ENCODE assay signal across 11 cellular contexts in genomic region chr11:96055706-96056387, GRCh38.
DNase-seq lines count a peak whose midpoint lies in the region; TF ChIP-seq lines count a peak whose summit lies in the region.
"Had no signal": no experiment of that assay in that cellular context is flagged by ENCODE, and none has a peak within 500 bp of the region (broad histone marks: within the 10 kb centered on the region; RNA-seq: fewer than 3 reads in every experiment).

No MANE protein-coding gene starts in this region.

- TF ChIP-seq CTCF in mammary epithelial cell (conservative IDR thresholded peaks at IDR 0.05 in 1 of 2, IDR thresholded peaks at IDR 0.05 in 1 of 2; ENCODE audit: extremely low read depth in 1 of 2, insufficient read depth in 1 of 2, low read depth in 1 of 2, low read length in 2 of 2) (no peak), neural crest cell (conservative IDR thresholded peaks at IDR 0.05) (no peak)

- no TSS peak for BruUV-seq in mammary epithelial cell (replicated peaks; lab: Mats Ljungman, UMichigan)

- H3K4me3 ChIP-seq in mammary epithelial cell (replicated peaks in 1 of 3; ENCODE audit: insufficient read depth in 1 of 3, low read depth in 2 of 3, low read length in 3 of 3), result no peak overlapping the region

- no peak overlapping the region for H3K9ac ChIP-seq in mammary epithelial cell (ENCODE audit: insufficient read depth, low read length)
- H3K9ac ChIP-seq: KMS-11 had no signal

- H3K9me3 Mint-ChIP-seq in neural crest cell, result peaks cover 3% of the 10 kb centered on the region
- H3K9me3 Mint-ChIP-seq: memory B cell had no signal

- no peaks in the 10 kb centered on the region for H3K79me2 ChIP-seq in mammary epithelial cell (ENCODE audit: insufficient read depth, low read length)

- H3K36me3 ChIP-seq in mammary epithelial cell (ENCODE audit: insufficient read depth, low read length), result no peaks in the 10 kb centered on the region

- peak overlapping the region; percentile 54 for H3K4me3 Mint-ChIP-seq in neural crest cell
- H3K4me3 Mint-ChIP-seq: memory B cell had no signal

- H3K4me2 ChIP-seq in mammary epithelial cell (ENCODE audit: insufficient read depth, low read depth, low read length), result no peak overlapping the region
- H3K4me2 ChIP-seq: KMS-11 had no signal

- 84% methylated on average over 3 of the region's 3 CpGs for WGBS in mammary epithelial cell (ENCODE audit: low coverage, missing lambda C conversion rate)

- no peak overlapping the region for H3K27ac ChIP-seq in mammary epithelial cell (ENCODE audit: insufficient read depth, low read depth, low read length)
- H3K27ac ChIP-seq: KMS-11 had no signal

- peaks cover 63% of the 10 kb centered on the region for H3K4me1 Mint-ChIP-seq in neural crest cell

- H3K9me3 ChIP-seq in mammary epithelial cell (replicated peaks; ENCODE audit: insufficient read depth, low read length), result no peaks in the 10 kb centered on the region

- intact Hi-C loops in mammary epithelial cell (cut with micrococcal nuclease), result loop anchor here (1.0 to 5.0 kb wide), 5 partner anchors 66 to 336 kb away; partner anchors contain the start of genes JRKL and MAML2

- no peak overlapping the region for H2AFZ ChIP-seq in mammary epithelial cell (ENCODE audit: low read depth, low read length)

- peaks cover 33% of the 10 kb centered on the region for H3K4me1 ChIP-seq in mammary epithelial cell (ENCODE audit: insufficient read depth, low read length)

- no peaks in the 10 kb centered on the region for H3K27me3 Mint-ChIP-seq in neural crest cell (ENCODE audit: low read depth)
- H3K27me3 Mint-ChIP-seq: memory B cell had no signal

- H4K20me1 ChIP-seq in mammary epithelial cell (ENCODE audit: insufficient read depth, low read length), result no peaks in the 10 kb centered on the region

- dilution Hi-C loops in mammary epithelial cell (cut with HindIII; ENCODE audit: low sequenced_read_pairs), result no loop called here

- H3K36me3 Mint-ChIP-seq in neural crest cell (ENCODE audit: low read depth), result peaks cover 5% of the 10 kb centered on the region

- peak overlapping the region; percentile 97 for H3K27ac Mint-ChIP-seq in neural crest cell (ENCODE audit: unreplicated experiment)

- DNase-seq in AG20443 (ENCODE audit: low spot score), result peak; percentile 57
- peak; percentile 73 for DNase-seq in LHCN-M2 (ENCODE audit: low read depth)
- DNase-seq in mammary epithelial cell, result peak; percentile 26
- DNase-seq in neural crest cell (ENCODE audit: low read depth, low spot score), result no peak
- no peak for DNase-seq in D341Med (ENCODE audit: low spot score)
- no peak for DNase-seq in DMS114 treated with DMSO at 0.1 percent for 48 hours (lab: John Stamatoyannopoulos, UW; ENCODE audit: unreplicated experiment)
- DNase-seq in RPMI8226, result no peak
- no peak for DNase-seq in T-helper 1 cell
- DNase-seq: T-helper 2 cell had no signal

- CTCF ChIA-PET in mammary epithelial cell (lab: Charles Lee; ENCODE audit: low non-redundant PET), result interaction anchor here (0.6 to 2.2 kb wide), 3 partner anchors 100 to 287 kb away, joined by 4 to 30 read pairs (median 6); partner anchors contain the start of gene MAML2

- in situ Hi-C loops in mammary epithelial cell (cut with MboI; ENCODE audit: low sequenced_read_pairs in 2 of 2), result loop anchor here (5.0 to 10.0 kb wide), 2 partner anchors 286 to 289 kb away; partner anchors contain the start of gene MAML2 (in 2 of the 2)

- H3K27me3 ChIP-seq in mammary epithelial cell (ENCODE audit: insufficient read depth, low read length), result no peaks in the 10 kb centered on the region

Comparison
In these comparisons a context has a peak if more than half of its experiments do, and no peak if none do; other contexts are left out.
1. DNase-seq: peak in AG20443 (single experiment), LHCN-M2 (single experiment) and mammary epithelial cell (single experiment); none in neural crest cell (single experiment), D341Med (single experiment), DMS114 treated with DMSO at 0.1 percent for 48 hours (single experiment), RPMI8226 (single experiment) and T-helper 1 cell (0 of 5).